In the genomic region with DNA sequence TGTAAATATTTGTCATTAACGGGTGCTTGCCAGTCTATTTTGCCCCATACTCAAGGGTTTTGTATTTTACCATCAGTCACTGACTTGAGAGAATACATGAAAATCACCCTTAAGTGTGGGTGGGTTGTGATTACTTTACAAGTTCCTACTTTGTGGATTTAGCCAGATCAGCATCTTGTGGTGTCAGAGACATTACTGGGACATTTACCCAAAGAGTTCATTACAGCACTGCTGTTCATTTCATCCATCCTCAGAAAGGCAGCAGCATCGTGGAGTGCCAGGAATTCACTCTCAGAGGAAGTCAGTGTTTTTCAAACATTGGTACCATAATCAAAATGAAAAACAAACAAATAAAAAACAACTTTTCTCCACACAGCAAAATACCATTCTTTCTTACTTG, we compare ENCODE assay signal across 20 cellular contexts.
DNase-seq lines count a peak whose midpoint lies in the region; ATAC-seq, FAIRE-seq and TF ChIP-seq lines count a peak whose summit lies in the region.
"Had no signal": no experiment of that assay in that cellular context is flagged by ENCODE, and none has a peak within 500 bp of the region (broad histone marks: within the 10 kb centered on the region; RNA-seq: fewer than 3 reads in every experiment).

No MANE protein-coding gene starts in this region.

- TF ChIP-seq CTCF in A549 (IDR thresholded peaks at IDR 0.05) (no peak), GM10248 (IDR thresholded peaks at IDR 0.05; ENCODE audit: control extremely low read depth, extremely low read depth, low read depth, missing control alignments) (no peak)

- DNase-seq in A549 (ENCODE audit: low read depth in 1 of 2, low spot score in 1 of 2) (no peak), cerebellar cortex (ENCODE audit: low spot score) (peak; percentile 43), HCEC 1CT (no peak), GM10248 (ENCODE audit: extremely low spot score) (no peak), right cardiac atrium (no peak)
- DNase-seq: ACHN; AML-193; BE2C; CD4-positive, alpha-beta T cell; CD8-positive, alpha-beta memory T cell; DMS53; DND-41; GDM1; H9; HFFc6 had no signal

- WGBS in A549 (ENCODE audit: missing lambda C conversion rate) = 0% methylated on average over 2 of the region's 2 CpGs
- 42% methylated on average over 2 of the region's 2 CpGs for whole genome bisulfite sequencing in right cardiac atrium

- POLR2A ChIA-PET in A549 (lab: Yijun Ruan, JAX) (no interaction called here), GM10248 (lab: Yijun Ruan, JAX) (no interaction called here)

- no peaks in the 10 kb centered on the region for H3K4me1 ChIP-seq in A549
- H3K4me1 ChIP-seq in ACC112 (ENCODE audit: control insufficient read depth, insufficient read depth, low read length, unreplicated experiment) = peaks cover 30% of the 10 kb centered on the region
- no peaks in the 10 kb centered on the region for H3K4me1 ChIP-seq in right cardiac atrium (ENCODE audit: control insufficient read depth, insufficient read depth, low read length)
- H3K4me1 ChIP-seq: BE2C had no signal

- no peak for TF ChIP-seq POLR2A in A549 (IDR thresholded peaks at IDR 0.05; ENCODE audit: low read length)

- no peak overlapping the region for H3K4me2 ChIP-seq in A549
- H3K4me2 ChIP-seq: GM23338 had no signal

- TF ChIP-seq EP300 in A549 (IDR thresholded peaks at IDR 0.05) = no peak

- H3K9me3 ChIP-seq in A549 (no peaks in the 10 kb centered on the region), right cardiac atrium (ENCODE audit: control insufficient read depth, low read length) (no peaks in the 10 kb centered on the region)
- H3K9me3 ChIP-seq: BE2C; BLaER1 treated with 17β-estradiol and CSF1 and Interleukin-3, amounts not matched to agents 10 nM and 100 nM had no signal

- H3K36me3 ChIP-seq in ACC112 (ENCODE audit: insufficient read depth, low read length) = no peaks in the 10 kb centered on the region
- H3K36me3 ChIP-seq: BE2C; BLaER1 treated with 17β-estradiol and CSF1 and Interleukin-3, amounts not matched to agents 10 nM and 100 nM had no signal

- CTCF ChIA-PET in A549 (lab: Yijun Ruan, JAX) = no interaction called here
- CTCF ChIA-PET in GM10248 (lab: Yijun Ruan, JAX) = no interaction called here

- ATAC-seq in A549 = no peak
- ATAC-seq in right cardiac atrium = no peak
- ATAC-seq: GM23338 had no signal

- intact Hi-C loops in right cardiac atrium (cut with DNase I) = no loop called here

- H3K79me2 ChIP-seq in ACC112 (ENCODE audit: control insufficient read depth, insufficient read depth, low read length, unreplicated experiment) = no peaks in the 10 kb centered on the region

- no peak for TF ChIP-seq RAD21 in A549 (conservative IDR thresholded peaks at IDR 0.05 in 1 of 2, IDR thresholded peaks at IDR 0.05 in 1 of 2)

- H3K4me3 ChIP-seq in A549 (no peak overlapping the region), ACC112 (ENCODE audit: low read depth, low read length) (no peak overlapping the region; the same call in 1 of the 2 replicates), right cardiac atrium (ENCODE audit: low read length) (no peak overlapping the region)
- H3K4me3 ChIP-seq: BLaER1 treated with 17β-estradiol and CSF1 and Interleukin-3, amounts not matched to agents 10 nM and 100 nM; GM23338 had no signal

- H3K27me3 ChIP-seq in ACC112 (ENCODE audit: insufficient read depth, low read length) = no peaks in the 10 kb centered on the region
- H3K27me3 ChIP-seq in right cardiac atrium (ENCODE audit: control insufficient read depth, insufficient read depth) = no peaks in the 10 kb centered on the region
- H3K27me3 ChIP-seq: BE2C; BLaER1 treated with 17β-estradiol and CSF1 and Interleukin-3, amounts not matched to agents 10 nM and 100 nM had no signal

- no peak overlapping the region for H3K27ac ChIP-seq in A549
- H3K27ac ChIP-seq in ACC112 (ENCODE audit: low read depth, low read length) = no peak overlapping the region
- H3K27ac ChIP-seq in right cardiac atrium (ENCODE audit: low read length) = no peak overlapping the region

- FAIRE-seq in A549 (lab: Jason Lieb, UNC) = no peak
- FAIRE-seq: GM12891, GM18507 had no signal

- H2AFZ ChIP-seq in ACC112 (ENCODE audit: low read length, unreplicated experiment) = peak overlapping the region; percentile 77
- H2AFZ ChIP-seq: GM23338 had no signal

TF ChIP-seq in A549, 52 proteins besides CTCF, POLR2A, EP300 and RAD21:
- no peak for TF ChIP-seq NR3C1 (IDR thresholded peaks at IDR 0.05)
- no peak for TF ChIP-seq HOXB5 (CRISPR knock-in tag; IDR thresholded peaks at IDR 0.05)
- TF ChIP-seq CBX2 (IDR thresholded peaks at IDR 0.05; ENCODE audit: borderline replicate concordance, low read depth) = no peak
- TF ChIP-seq CHD4 (IDR thresholded peaks at IDR 0.05; ENCODE audit: borderline replicate concordance) = no peak
- TF ChIP-seq RNF2 (IDR thresholded peaks at IDR 0.05; ENCODE audit: borderline replicate concordance, low read depth) = no peak
- peak; percentile 41 for TF ChIP-seq MAFK (IDR thresholded peaks at IDR 0.05; ENCODE audit: partially characterized antibody)
- TF ChIP-seq NFE2L2 (conservative IDR thresholded peaks at IDR 0.05; ENCODE audit: low read length) = no peak
- TF ChIP-seq GATA3 (IDR thresholded peaks at IDR 0.05; ENCODE audit: borderline replicate concordance) = no peak
- TF ChIP-seq RCOR1 (IDR thresholded peaks at IDR 0.05; ENCODE audit: low read depth, low read length) = no peak
